In the genomic region with DNA sequence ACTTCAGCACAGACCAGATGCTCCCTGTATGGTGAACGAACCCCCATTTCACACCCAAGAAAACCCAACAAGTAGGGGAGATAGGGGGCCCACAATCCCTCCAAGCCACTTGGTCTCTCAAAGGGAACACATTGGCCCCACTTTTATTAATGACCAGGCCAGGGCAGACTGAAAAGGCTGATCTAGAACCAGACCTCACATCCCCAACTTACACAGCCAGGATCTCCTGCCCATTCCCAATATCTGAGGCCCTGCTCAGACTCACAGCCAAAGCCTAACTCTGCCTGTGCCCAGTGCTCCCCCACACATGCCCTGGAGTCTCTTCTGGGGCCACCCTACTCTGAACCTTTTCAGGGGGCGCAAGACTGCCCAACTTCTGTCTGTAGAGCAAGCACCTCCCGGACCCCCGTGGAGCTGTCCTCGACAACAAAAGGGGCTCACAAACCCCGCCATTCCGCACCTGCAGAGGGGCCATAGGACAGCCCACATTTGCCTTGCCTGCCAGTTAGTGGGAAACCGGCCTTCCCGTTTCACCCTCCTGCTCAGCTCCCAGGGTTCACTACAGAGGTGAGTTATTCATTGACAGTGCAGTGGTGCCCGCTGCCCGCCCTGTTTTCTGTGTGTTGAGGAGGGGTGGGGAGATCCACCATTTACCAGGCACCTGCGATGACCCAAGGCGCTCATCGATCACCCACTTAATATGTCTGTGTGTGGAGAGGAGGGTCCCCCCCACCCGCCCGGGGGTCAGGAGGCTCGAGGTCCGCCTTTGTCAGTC, we compare ENCODE assay signal across 9 cellular contexts. TPM values are rescaled to one million over a fixed set of nuclear protein-coding genes. Genes with fewer than 3 reads are reported as not detected.
A peak's percentile ranks its signal among the peaks of the same experiment; 100 is the strongest.
DNase-seq lines count a peak whose midpoint lies in the region; ATAC-seq and TF ChIP-seq lines count a peak whose summit lies in the region.
"Had no signal": no experiment of that assay in that cellular context is flagged by ENCODE, and none has a peak within 500 bp of the region (broad histone marks: within the 10 kb centered on the region; RNA-seq: fewer than 3 reads in every experiment).

No MANE protein-coding gene starts in this region.

- TF ChIP-seq CTCF in ascending aorta (IDR thresholded peaks at IDR 0.05) (no peak), testis (IDR thresholded peaks at IDR 0.05) (no peak)

- H3K36me3 ChIP-seq in ascending aorta: peaks cover 7 to 14% of the 10 kb centered on the region in 2 donors
- no peaks in the 10 kb centered on the region for H3K36me3 ChIP-seq in testis (ENCODE audit: low read depth, missing control alignments)

- peak; percentile 6 for ATAC-seq in Right ventricle myocardium superior (ENCODE audit: poor library complexity)
- ATAC-seq in GM18502 (IDR thresholded peaks at IDR 0.05; ENCODE audit: poor library complexity, unreplicated experiment): no peak
- no peak for ATAC-seq in HG03095 (IDR thresholded peaks at IDR 0.05; ENCODE audit: unreplicated experiment)

- H3K27me3 ChIP-seq in ascending aorta: no peaks in the 10 kb centered on the region
- no peaks in the 10 kb centered on the region for H3K27me3 ChIP-seq in testis

- intact Hi-C loops in Right ventricle myocardium superior (cut with DNase I): no loop called here
- intact Hi-C loops in cardiac septum (cut with DNase I): no loop called here
- intact Hi-C loops in ascending aorta (cut with DNase I): no loop called here
- intact Hi-C loops in testis (cut with DNase I; ENCODE audit: low total_unique reads): no loop called here

- H3K4me1 ChIP-seq in ascending aorta (peaks cover 18 to 42% of the 10 kb centered on the region in 2 donors), testis (peaks cover 50% of the 10 kb centered on the region)

- peak overlapping the region; percentile 79 to 94 for H3K4me3 ChIP-seq in ascending aorta
- H3K4me3 ChIP-seq in testis: peak overlapping the region; percentile 75 to 80

- WGBS in testis, 2 donors: 36 to 56% methylated on average over 5 to 14 of the region's 18 CpGs

- H3K9me3 ChIP-seq in ascending aorta: no peaks in the 10 kb centered on the region
- no peaks in the 10 kb centered on the region for H3K9me3 ChIP-seq in testis

- H3K27ac ChIP-seq in ascending aorta (peak overlapping the region; percentile 95 to 98), testis (peak overlapping the region; percentile 71 to 91)

- DNase-seq in Right ventricle myocardium superior (no peak), cardiac septum (ENCODE audit: low spot score) (no peak), ascending aorta (ENCODE audit: low spot score in 2 of 2) (no peak), kidney tubule cell (ENCODE audit: low spot score) (peak; percentile 83), testis (no peak), NCI-H187 treated with DMSO at 0.1 percent for 48 hours (lab: John Stamatoyannopoulos, UW) (no peak)

- no peak for TF ChIP-seq POLR2A in testis (IDR thresholded peaks at IDR 0.05)

RNA-seq across cellular contexts. Expression of a gene that starts 1.6 kb away (rescaled TPM):
- total RNA-seq in Right ventricle myocardium superior (51.3 TPM), cardiac septum (43.4 TPM), ascending aorta (160 TPM), testis (10 to 100 TPM; 70.2 to 79.2 TPM)
- polyA plus RNA-seq in testis (ENCODE audit: insufficient read depth, low read depth, low replicate concordance): 41.5 TPM

RNA-seq across cellular contexts. Expression of a gene that starts 11.6 kb away (rescaled TPM):
- total RNA-seq in Right ventricle myocardium superior (11.9 TPM), cardiac septum (8.9 TPM), ascending aorta (19.3 TPM), testis (10 to 100 TPM; 11.7 to 16.0 TPM)
- polyA plus RNA-seq in testis (ENCODE audit: insufficient read depth, low read depth, low replicate concordance): 16.0 TPM

RNA-seq across cellular contexts. Expression of a gene that starts 11.8 kb away (rescaled TPM):
- 237 TPM for total RNA-seq in Right ventricle myocardium superior
- total RNA-seq in cardiac septum: 192 TPM
- 142 TPM for total RNA-seq in ascending aorta
- total RNA-seq in testis: 100 to 1,000 TPM; 380 to 393 TPM
- polyA plus RNA-seq in testis (ENCODE audit: insufficient read depth, low read depth, low replicate concordance): 425 TPM

RNA-seq across cellular contexts. Expression of a gene that starts 18.3 kb away (rescaled TPM):
- total RNA-seq in Right ventricle myocardium superior (3.2 TPM), cardiac septum (4.1 TPM), ascending aorta (9.0 TPM), testis (10 to 100 TPM; 25.0 to 26.3 TPM)
- polyA plus RNA-seq in testis (ENCODE audit: insufficient read depth, low read depth, low replicate concordance): 56.5 TPM

RNA-seq across cellular contexts. Expression of a gene that starts 56.3 kb away (rescaled TPM):
- total RNA-seq in Right ventricle myocardium superior: not detected
- not detected for total RNA-seq in cardiac septum
- not detected for total RNA-seq in ascending aorta
- total RNA-seq in testis: 1 to 10 TPM in 1 of 2 donors, under 1 TPM in 1; 0.81 to 2.0 TPM
- polyA plus RNA-seq in testis (ENCODE audit: insufficient read depth, low read depth, low replicate concordance): 0.98 TPM
- total RNA-seq: glomerular endothelial cell had no signal
